8 cellular contexts compared by ENCODE assay signal in genomic region chr16:1983053-1983543, GRCh38. TPM values are rescaled to one million over a fixed set of nuclear protein-coding genes. Genes with fewer than 3 reads are reported as not detected.
DNase-seq lines count a peak whose midpoint lies in the region; ATAC-seq and TF ChIP-seq lines count a peak whose summit lies in the region.

No MANE protein-coding gene starts in this region.

- H3K27ac ChIP-seq in left ventricle myocardium inferior (replicated peaks) (peak overlapping the region; percentile 88), brain microvascular endothelial cell (no peak overlapping the region), mucosa of rectum (ENCODE audit: low read depth in 2 of 2, low read length in 2 of 2) (peak overlapping the region; percentile 96 to 98)

- H3K9me3 ChIP-seq in left ventricle myocardium inferior (replicated peaks), result no peaks in the 10 kb centered on the region
- no peaks in the 10 kb centered on the region for H3K9me3 ChIP-seq in mucosa of rectum (ENCODE audit: control insufficient read depth in 2 of 2, low read length in 2 of 2)

- TF ChIP-seq CTCF in left ventricle myocardium inferior (IDR thresholded peaks at IDR 0.05; ENCODE audit: borderline replicate concordance), result no peak
- TF ChIP-seq CTCF in brain microvascular endothelial cell (IDR thresholded peaks at IDR 0.05; ENCODE audit: low read depth, low read length, missing control alignments), result peak; percentile 36

- intact Hi-C loops in left ventricle myocardium inferior (cut with micrococcal nuclease) (no loop called here), cardiac septum (cut with DNase I) (no loop called here)

- H3K27me3 ChIP-seq in left ventricle myocardium inferior (ENCODE audit: low read depth), result peaks cover 59% of the 10 kb centered on the region
- H3K27me3 ChIP-seq in brain microvascular endothelial cell (replicated peaks), result peaks cover 34% of the 10 kb centered on the region
- H3K27me3 ChIP-seq in mucosa of rectum (ENCODE audit: control insufficient read depth in 2 of 2, insufficient read depth in 2 of 2, low read length in 2 of 2), result peaks cover 0 to 14% of the 10 kb centered on the region in 2 donors

- H3K4me3 ChIP-seq in left ventricle myocardium inferior (peak overlapping the region; percentile 88), brain microvascular endothelial cell (ENCODE audit: low read depth, low read length) (peak overlapping the region; percentile 72), mucosa of rectum (ENCODE audit: low read length in 2 of 2) (peak overlapping the region; percentile 68 to 76)

- in situ Hi-C loops in brain microvascular endothelial cell (cut with HindIII; ENCODE audit: low pct_ligation_motif_present, low sequenced_read_pairs), result no loop called here

- peak overlapping the region; percentile 72 to 86 for H3K9ac ChIP-seq in mucosa of rectum (ENCODE audit: low read depth in 1 of 2, low read length in 2 of 2)

- peaks cover 32% of the 10 kb centered on the region for H3K36me3 ChIP-seq in left ventricle myocardium inferior
- peaks cover 23% of the 10 kb centered on the region for H3K36me3 ChIP-seq in brain microvascular endothelial cell (replicated peaks)
- H3K36me3 ChIP-seq in mucosa of rectum (ENCODE audit: control insufficient read depth in 2 of 2, insufficient read depth in 2 of 2, low read length in 2 of 2), result peaks cover 17 to 19% of the 10 kb centered on the region in 2 donors

- H3K4me1 ChIP-seq in left ventricle myocardium inferior (peaks cover 50% of the 10 kb centered on the region), mucosa of rectum (ENCODE audit: control insufficient read depth in 2 of 2, insufficient read depth in 2 of 2, low read length in 2 of 2) (peaks cover 57 to 72% of the 10 kb centered on the region in 2 donors)

- ATAC-seq in HG03378 (IDR thresholded peaks at IDR 0.05; ENCODE audit: unreplicated experiment), result no peak

- DNase-seq in left ventricle myocardium inferior, result no peak
- no peak for DNase-seq in cardiac septum (ENCODE audit: low spot score)
- no peak for DNase-seq in brain microvascular endothelial cell
- no peak for DNase-seq in GM19238 (ENCODE audit: insufficient read length, low spot score)
- DNase-seq in 8988T, result no peak
- DNase-seq in DMS 273 treated with DMSO at 0.1 percent for 48 hours (lab: John Stamatoyannopoulos, UW), result no peak

RNA-seq across cellular contexts. Expression of gene GFER, which starts 0.9 kb away (rescaled TPM):
- total RNA-seq in left ventricle myocardium inferior (23.3 TPM), cardiac septum (25.5 TPM)

RNA-seq across cellular contexts. Expression of gene NOXO1, which starts 1.8 kb away (rescaled TPM):
- total RNA-seq in left ventricle myocardium inferior (not detected), cardiac septum (not detected)

RNA-seq across cellular contexts. Expression of gene SYNGR3, which starts 6.7 kb away (rescaled TPM):
- total RNA-seq in left ventricle myocardium inferior, result 0.38 TPM
- total RNA-seq in cardiac septum, result 1.8 TPM

RNA-seq across cellular contexts. Expression of gene TBL3, which starts 11.2 kb away (rescaled TPM):
- total RNA-seq in left ventricle myocardium inferior, result 22.6 TPM
- total RNA-seq in cardiac septum, result 18.3 TPM

RNA-seq across cellular contexts. Expression of gene RNF151, which starts 16.4 kb away (rescaled TPM):
- total RNA-seq in left ventricle myocardium inferior (not detected), cardiac septum (not detected)
